Comparison of ENCODE assay signal across 10 cellular contexts in the genomic region with DNA sequence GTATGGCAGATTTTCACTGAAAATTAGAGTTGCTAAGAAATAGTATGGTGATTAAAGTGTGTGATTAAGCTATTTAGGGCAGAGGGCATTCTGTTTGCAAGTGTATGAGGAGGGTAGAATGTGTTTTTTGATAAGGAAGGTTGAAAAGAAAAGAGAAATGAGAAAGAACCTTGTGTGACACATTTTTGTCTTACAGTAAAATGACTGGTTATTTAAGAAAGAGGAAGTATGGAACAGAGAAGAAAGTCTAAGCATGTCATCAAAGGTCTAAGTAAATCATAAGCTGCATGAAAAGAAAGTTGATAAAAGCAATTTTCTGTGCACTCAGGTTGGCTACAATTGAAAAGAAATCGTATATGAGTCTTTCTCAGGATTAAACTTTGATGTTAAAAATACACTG. TPM values are rescaled to one million over a fixed set of nuclear protein-coding genes. Genes with fewer than 3 reads are reported as not detected.
DNase-seq lines count a peak whose midpoint lies in the region; ATAC-seq and TF ChIP-seq lines count a peak whose summit lies in the region.
"Had no signal": no experiment of that assay in that cellular context is flagged by ENCODE, and none has a peak within 500 bp of the region (broad histone marks: within the 10 kb centered on the region; RNA-seq: fewer than 3 reads in every experiment).

No MANE protein-coding gene starts in this region.

- H3K27me3 ChIP-seq in Loucy (ENCODE audit: insufficient read depth, low read length, poor library complexity, severe bottlenecking) (no peaks in the 10 kb centered on the region), left ventricle myocardium inferior (ENCODE audit: low read depth) (no peaks in the 10 kb centered on the region)
- H3K27me3 ChIP-seq: BLaER1 treated with 17β-estradiol and CSF1 and Interleukin-3, amounts not matched to agents 10 nM and 100 nM had no signal

- no peaks in the 10 kb centered on the region for H3K9me2 ChIP-seq in Loucy (replicated peaks; ENCODE audit: low read depth, low read length)

- no peaks in the 10 kb centered on the region for H3K27me3 Mint-ChIP-seq in activated naive CD8-positive, alpha-beta T cell
- no peaks in the 10 kb centered on the region for H3K27me3 Mint-ChIP-seq in activated naive CD8-positive, alpha-beta T cell treated with anti-CD3 and anti-CD28 coated beads, Interleukin-2, amount 50 U/mL, for 24 hours

- H3K4me3 ChIP-seq in Loucy (ENCODE audit: low read length, poor library complexity, severe bottlenecking) = no peak overlapping the region
- H3K4me3 ChIP-seq in foreskin fibroblast (ENCODE audit: low read depth in 1 of 2, low read length in 2 of 2) = no peak overlapping the region
- H3K4me3 ChIP-seq in left ventricle myocardium inferior = no peak overlapping the region
- H3K4me3 ChIP-seq: BLaER1 treated with 17β-estradiol and CSF1 and Interleukin-3, amounts not matched to agents 10 nM and 100 nM had no signal

- DNase-seq in activated naive CD8-positive, alpha-beta T cell treated with anti-CD3 and anti-CD28 coated beads, Interleukin-2, amount 50 U/mL, for 24 hours = no peak
- DNase-seq in SK-N-DZ (ENCODE audit: low spot score) (no peak), GM19238 (ENCODE audit: insufficient read length, low spot score) (no peak), foreskin fibroblast (no peak), left ventricle myocardium inferior (no peak)
- DNase-seq: aorta had no signal

- H3K27ac ChIP-seq in left ventricle myocardium inferior (replicated peaks) = no peak overlapping the region
- H3K27ac ChIP-seq: BLaER1 treated with 17β-estradiol and CSF1 and Interleukin-3, amounts not matched to agents 10 nM and 100 nM had no signal

- H2AFZ ChIP-seq in Loucy (ENCODE audit: low read length) = no peak overlapping the region

- peaks cover 4% of the 10 kb centered on the region for H3K9me3 Mint-ChIP-seq in activated naive CD8-positive, alpha-beta T cell (ENCODE audit: low read depth)
- peaks cover 6% of the 10 kb centered on the region for H3K9me3 Mint-ChIP-seq in activated naive CD8-positive, alpha-beta T cell treated with anti-CD3 and anti-CD28 coated beads, Interleukin-2, amount 50 U/mL, for 24 hours

- H3K9me3 ChIP-seq in Loucy (ENCODE audit: insufficient read depth, low read depth, low read length) (peaks cover 7% of the 10 kb centered on the region; the same call in 1 of the 2 replicates), left ventricle myocardium inferior (replicated peaks) (no peaks in the 10 kb centered on the region)

- H3K4me1 Mint-ChIP-seq in activated naive CD8-positive, alpha-beta T cell (ENCODE audit: low read depth) = peaks cover 54% of the 10 kb centered on the region
- H3K4me1 Mint-ChIP-seq in activated naive CD8-positive, alpha-beta T cell treated with anti-CD3 and anti-CD28 coated beads, Interleukin-2, amount 50 U/mL, for 24 hours = peaks cover 55% of the 10 kb centered on the region

- H3K4me3 Mint-ChIP-seq in activated naive CD8-positive, alpha-beta T cell = peak overlapping the region; percentile 39
- no peak overlapping the region for H3K4me3 Mint-ChIP-seq in activated naive CD8-positive, alpha-beta T cell treated with anti-CD3 and anti-CD28 coated beads, Interleukin-2, amount 50 U/mL, for 24 hours

- ATAC-seq in activated naive CD8-positive, alpha-beta T cell treated with anti-CD3 and anti-CD28 coated beads, Interleukin-2, amount 50 U/mL, for 24 hours = no peak
- peak; percentile 41 for ATAC-seq in HG02610 (IDR thresholded peaks at IDR 0.05; ENCODE audit: unreplicated experiment)

- TF ChIP-seq CTCF in Loucy (conservative IDR thresholded peaks at IDR 0.05; ENCODE audit: low read length) (no peak), foreskin fibroblast (IDR thresholded peaks at IDR 0.05; ENCODE audit: low read depth, low read length) (no peak), left ventricle myocardium inferior (IDR thresholded peaks at IDR 0.05; ENCODE audit: borderline replicate concordance) (no peak)

- 0 out of 2 replicates have a peak, but pooled peaks cover under 1% of the 10 kb centered on the region for H3K79me2 ChIP-seq in Loucy (ENCODE audit: insufficient read depth, low read length)

- H3K4me1 ChIP-seq in Loucy (ENCODE audit: insufficient read depth, low read length, poor library complexity, severe bottlenecking) = peaks cover 40% of the 10 kb centered on the region
- peaks cover 8% of the 10 kb centered on the region for H3K4me1 ChIP-seq in left ventricle myocardium inferior

- H3K9ac ChIP-seq in Loucy (ENCODE audit: low read depth, low read length, poor library complexity, severe bottlenecking) = no peak overlapping the region
- H3K9ac ChIP-seq: BLaER1 treated with 17β-estradiol and CSF1 and Interleukin-3, amounts not matched to agents 10 nM and 100 nM had no signal

- no peaks in the 10 kb centered on the region for H4K20me1 ChIP-seq in Loucy (ENCODE audit: insufficient read depth, low read length, poor library complexity, severe bottlenecking)
- H4K20me1 ChIP-seq: BLaER1 treated with 17β-estradiol and CSF1 and Interleukin-3, amounts not matched to agents 10 nM and 100 nM had no signal

- intact Hi-C loops in left ventricle myocardium inferior (cut with micrococcal nuclease) = no loop called here

- peaks cover 6% of the 10 kb centered on the region for H3K36me3 Mint-ChIP-seq in activated naive CD8-positive, alpha-beta T cell
- H3K36me3 Mint-ChIP-seq in activated naive CD8-positive, alpha-beta T cell treated with anti-CD3 and anti-CD28 coated beads, Interleukin-2, amount 50 U/mL, for 24 hours (ENCODE audit: low read depth) = peaks cover 4% of the 10 kb centered on the region

- no peaks in the 10 kb centered on the region for H3F3A ChIP-seq in Loucy (ENCODE audit: low read depth)

- H3K4me2 ChIP-seq in Loucy (ENCODE audit: low read depth, low read length, poor library complexity, severe bottlenecking) = peak overlapping the region; percentile 21

- H3K36me3 ChIP-seq in Loucy (ENCODE audit: insufficient read depth, low read length) (no peaks in the 10 kb centered on the region), left ventricle myocardium inferior (no peaks in the 10 kb centered on the region)
- H3K36me3 ChIP-seq: BLaER1 treated with 17β-estradiol and CSF1 and Interleukin-3, amounts not matched to agents 10 nM and 100 nM had no signal

- H3K27ac Mint-ChIP-seq in activated naive CD8-positive, alpha-beta T cell = peak overlapping the region; percentile 68
- H3K27ac Mint-ChIP-seq in activated naive CD8-positive, alpha-beta T cell treated with anti-CD3 and anti-CD28 coated beads, Interleukin-2, amount 50 U/mL, for 24 hours = no peak overlapping the region

RNA-seq across cellular contexts. Expression of gene RSAD2, which starts 5.2 kb away (rescaled TPM):
- polyA plus RNA-seq in SK-N-DZ (2014; cell fraction: cytosol; rRNA removed) = 0.82 and 1.4 TPM in 2 replicates
- polyA plus RNA-seq in SK-N-DZ (2014; cell fraction: nucleus; rRNA removed) = 0.27 and 0.92 TPM in 2 replicates
- 2.4 TPM for total RNA-seq in left ventricle myocardium inferior

RNA-seq across cellular contexts. Expression of gene CMPK2, which starts 6.7 kb away (rescaled TPM):
- 9.5 and 11.1 TPM in 2 replicates for polyA plus RNA-seq in SK-N-DZ (2014; cell fraction: cytosol; rRNA removed)
- polyA plus RNA-seq in SK-N-DZ (2014; cell fraction: nucleus; rRNA removed) = 8.0 and 11.9 TPM in 2 replicates
- total RNA-seq in left ventricle myocardium inferior = 3.2 TPM

RNA-seq across cellular contexts. Expression of gene RNF144A, which starts 44.8 kb away (rescaled TPM):
- polyA plus RNA-seq in SK-N-DZ (2014; cell fraction: cytosol; rRNA removed) = 46.9 and 51.9 TPM in 2 replicates
- 41.2 and 42.1 TPM in 2 replicates for polyA plus RNA-seq in SK-N-DZ (2014; cell fraction: nucleus; rRNA removed)
- total RNA-seq in left ventricle myocardium inferior = 17.9 TPM
